Comparison of ENCODE assay signal across 21 cellular contexts in genomic region chr2:237348281-237348865, GRCh38.
"Had no signal": no experiment of that assay in that cellular context is flagged by ENCODE, and none has a peak within 500 bp of the region (broad histone marks: within the 10 kb centered on the region; RNA-seq: fewer than 3 reads in every experiment).

No MANE protein-coding gene starts in this region.

- H3K9me3 ChIP-seq: left ventricle myocardium inferior, mucosa of descending colon, tibial nerve had no signal

- H3K4me3 Mint-ChIP-seq: activated T-cell treated with anti-CD3 and anti-CD28 coated beads, Interleukin-2, amount 50 U/mL, for 72 hours; dendritic cell treated with granulocyte-macrophage colony-stimulating factor and Interleukin-4, amounts not matched to agents 40 ng/mL and 50 ng/mL, for 4 days; neural crest cell had no signal

- H3K27ac Mint-ChIP-seq: activated T-cell treated with anti-CD3 and anti-CD28 coated beads, Interleukin-2, amount 50 U/mL, for 72 hours; dendritic cell treated with granulocyte-macrophage colony-stimulating factor and Interleukin-4, amounts not matched to agents 40 ng/mL and 50 ng/mL, for 4 days; naive B cell had no signal

- ATAC-seq: activated T-cell treated with anti-CD3 and anti-CD28 coated beads, Interleukin-2, amount 50 U/mL, for 72 hours; foreskin keratinocyte; mucosa of descending colon; sciatic nerve; SK-N-SH treated with all-trans-retinoic acid at 6 μM for 48 hours had no signal

- H3K4me1 ChIP-seq: left ventricle myocardium inferior had no signal

- H3K36me3 ChIP-seq: cardiac muscle cell had no signal

- H3K36me3 Mint-ChIP-seq: naive B cell had no signal

- H3K4me3 ChIP-seq: cardiac muscle cell, left ventricle myocardium inferior, mucosa of descending colon, tibial nerve had no signal

- H3K27me3 ChIP-seq: cardiac muscle cell, tibial nerve had no signal

- H3K27ac ChIP-seq: cardiac muscle cell, foreskin keratinocyte, left ventricle myocardium inferior, tibial nerve had no signal

- H3K4me1 Mint-ChIP-seq: naive B cell, neural crest cell had no signal

- DNase-seq: activated CD4-positive, alpha-beta T cell treated with anti-CD3 and anti-CD28 coated beads, Interleukin-2, amount 50 U/mL, for 1 hour; activated CD8-positive, alpha-beta memory T cell treated with anti-CD3 and anti-CD28 coated beads for 24 hours; activated effector memory CD4-positive, alpha-beta T cell treated with anti-CD3 and anti-CD28 coated beads, Interleukin-2, amount 50 U/mL, for 16 hours; activated naive CD4-positive, alpha-beta T cell treated with anti-CD3 and anti-CD28 coated beads, Interleukin-2, amount 50 U/mL, for 16 hours; activated T-cell treated with anti-CD3 and anti-CD28 coated beads, Interleukin-2, amount 50 U/mL, for 72 hours; effector CD8-positive, alpha-beta T cell; foreskin keratinocyte; head of caudate nucleus; left ventricle myocardium inferior; mammary epithelial cell; mucosa of descending colon; naive B cell; stimulated activated naive CD4-positive, alpha-beta T cell treated with Interleukin-2 at 50 U/mL for 16 hours; T-helper 1 cell; T-helper 9 cell had no signal

- H3K9me3 Mint-ChIP-seq: activated T-cell treated with anti-CD3 and anti-CD28 coated beads, Interleukin-2, amount 50 U/mL, for 72 hours; dendritic cell treated with granulocyte-macrophage colony-stimulating factor and Interleukin-4, amounts not matched to agents 40 ng/mL and 50 ng/mL, for 4 days; neural crest cell had no signal
